ENCODE assay signal across 1 cellular context in genomic region chr19:51701468-51702100, GRCh38.
TF ChIP-seq lines count a peak whose summit lies in the region.

No MANE protein-coding gene starts in this region.

TF ChIP-seq in K562, 482 proteins besides CTCF, POLR2A, EP300 and RAD21 (continues in another document):
- TF ChIP-seq NRF1 (conservative IDR thresholded peaks at IDR 0.05 in 1 of 2, IDR thresholded peaks at IDR 0.05 in 1 of 2), result peak in 1 of 2 experiments; percentile 32; a peak in 1 of 4 replicates
- 0 out of 2 replicates have a peak, but pooled peaks have one; percentile 12 for TF ChIP-seq E2F3 (CRISPR knock-in tag; IDR thresholded peaks at IDR 0.05)
- no peak for TF ChIP-seq ELF2 (CRISPR knock-in tag; IDR thresholded peaks at IDR 0.05)
- peak; percentile 65; the same call in 1 of the 2 replicates for TF ChIP-seq NR2C1 (IDR thresholded peaks at IDR 0.05)
- TF ChIP-seq NR2C1 (tag; IDR thresholded peaks at IDR 0.05), result 0 out of 2 replicates have a peak, but pooled peaks have one; percentile 45
- peak; percentile 13; the same call in 1 of the 2 replicates for TF ChIP-seq ZBTB7A (IDR thresholded peaks at IDR 0.05; ENCODE audit: borderline replicate concordance, control insufficient read depth, low read depth, low read length)
- TF ChIP-seq KDM1A (IDR thresholded peaks at IDR 0.05), result peak; percentile 59 to 66; a peak in 3 of 4 replicates
- TF ChIP-seq ARID1B (IDR thresholded peaks at IDR 0.05), result peak; percentile 88
- TF ChIP-seq ATF7 (IDR thresholded peaks at IDR 0.05), result peak; percentile 23; the same call in 1 of the 2 replicates
- peak; percentile 60 for TF ChIP-seq PRDM10 (IDR thresholded peaks at IDR 0.05; ENCODE audit: partially characterized antibody)
- peak; percentile 57 for TF ChIP-seq SMARCA4 (IDR thresholded peaks at IDR 0.05)
- TF ChIP-seq TSC22D4 (tag; IDR thresholded peaks at IDR 0.05), result no peak
- peak; percentile 64 for TF ChIP-seq CBFA2T2 (conservative IDR thresholded peaks at IDR 0.05)
- TF ChIP-seq NFATC3 (IDR thresholded peaks at IDR 0.05), result no peak
- peak; percentile 64 for TF ChIP-seq MEF2D (tag; conservative IDR thresholded peaks at IDR 0.05; ENCODE audit: low read depth)
- peak; percentile 55; the same call in 1 of the 2 replicates for TF ChIP-seq ZNF592 (IDR thresholded peaks at IDR 0.05)
- no peak for TF ChIP-seq GABPB2 (CRISPR knock-in tag; conservative IDR thresholded peaks at IDR 0.05)
- peak; percentile 66; the same call in 1 of the 2 replicates for TF ChIP-seq TCF7 (IDR thresholded peaks at IDR 0.05; ENCODE audit: borderline replicate concordance)
- peak; percentile 19; the same call in 1 of the 2 replicates for TF ChIP-seq FOXP1 (CRISPR knock-in tag; IDR thresholded peaks at IDR 0.05)
- peak in 1 of 2 experiments; percentile 19 for TF ChIP-seq E2F6 (IDR thresholded peaks at IDR 0.05; ENCODE audit: borderline replicate concordance in 1 of 2, extremely low read depth in 1 of 2, insufficient read depth in 1 of 2, insufficient read length in 1 of 2, low read depth in 1 of 2, low read length in 1 of 2, poor library complexity in 1 of 2, severe bottlenecking in 1 of 2)
- 0 out of 2 replicates have a peak, but pooled peaks have one; percentile 7 for TF ChIP-seq DEAF1 (CRISPR knock-in tag; IDR thresholded peaks at IDR 0.05)
- no peak for TF ChIP-seq ZNF133 (CRISPR knock-in tag; IDR thresholded peaks at IDR 0.05)
- peak; percentile 20 for TF ChIP-seq ESRRA (IDR thresholded peaks at IDR 0.05; ENCODE audit: borderline replicate concordance, low read depth)
- TF ChIP-seq CXXC5 (CRISPR knock-in tag; IDR thresholded peaks at IDR 0.05), result peak; percentile 49
- no peak for TF ChIP-seq NR2C2 (CRISPR knock-in tag; IDR thresholded peaks at IDR 0.05)
- TF ChIP-seq NR2C2 (tag; IDR thresholded peaks at IDR 0.05), result peak; percentile 74
- TF ChIP-seq FOXM1 (IDR thresholded peaks at IDR 0.05; ENCODE audit: low read depth), result peak; percentile 32; the same call in 1 of the 2 replicates
- TF ChIP-seq FOXM1 (CRISPR knock-in tag; IDR thresholded peaks at IDR 0.05; ENCODE audit: low read depth), result no peak
- TF ChIP-seq HDAC1 (IDR thresholded peaks at IDR 0.05), result peak in 1 of 2 experiments; percentile 53; a peak in 1 of 4 replicates
- TF ChIP-seq THRAP3 (IDR thresholded peaks at IDR 0.05; ENCODE audit: borderline replicate concordance), result no peak
- TF ChIP-seq CREM (IDR thresholded peaks at IDR 0.05; ENCODE audit: low read depth), result peak; percentile 40
- TF ChIP-seq TCF3 (CRISPR knock-in tag; IDR thresholded peaks at IDR 0.05), result peak; percentile 60
- 0 out of 2 replicates have a peak, but pooled peaks have one; percentile 33 for TF ChIP-seq FOSL1 (tag; conservative IDR thresholded peaks at IDR 0.05)
- no peak for TF ChIP-seq ZBTB40 (IDR thresholded peaks at IDR 0.05)
- TF ChIP-seq ZBTB40 (CRISPR knock-in tag; IDR thresholded peaks at IDR 0.05), result no peak
- no peak for TF ChIP-seq AFF1 (IDR thresholded peaks at IDR 0.05; ENCODE audit: low read depth in 1 of 2, partially characterized antibody in 2 of 2)
- TF ChIP-seq STAT5A (IDR thresholded peaks at IDR 0.05; ENCODE audit: borderline replicate concordance, low read length), result 0 out of 2 replicates have a peak, but pooled peaks have one; percentile 8
